ENCODE assay signal across 15 cellular contexts in the genomic region with DNA sequence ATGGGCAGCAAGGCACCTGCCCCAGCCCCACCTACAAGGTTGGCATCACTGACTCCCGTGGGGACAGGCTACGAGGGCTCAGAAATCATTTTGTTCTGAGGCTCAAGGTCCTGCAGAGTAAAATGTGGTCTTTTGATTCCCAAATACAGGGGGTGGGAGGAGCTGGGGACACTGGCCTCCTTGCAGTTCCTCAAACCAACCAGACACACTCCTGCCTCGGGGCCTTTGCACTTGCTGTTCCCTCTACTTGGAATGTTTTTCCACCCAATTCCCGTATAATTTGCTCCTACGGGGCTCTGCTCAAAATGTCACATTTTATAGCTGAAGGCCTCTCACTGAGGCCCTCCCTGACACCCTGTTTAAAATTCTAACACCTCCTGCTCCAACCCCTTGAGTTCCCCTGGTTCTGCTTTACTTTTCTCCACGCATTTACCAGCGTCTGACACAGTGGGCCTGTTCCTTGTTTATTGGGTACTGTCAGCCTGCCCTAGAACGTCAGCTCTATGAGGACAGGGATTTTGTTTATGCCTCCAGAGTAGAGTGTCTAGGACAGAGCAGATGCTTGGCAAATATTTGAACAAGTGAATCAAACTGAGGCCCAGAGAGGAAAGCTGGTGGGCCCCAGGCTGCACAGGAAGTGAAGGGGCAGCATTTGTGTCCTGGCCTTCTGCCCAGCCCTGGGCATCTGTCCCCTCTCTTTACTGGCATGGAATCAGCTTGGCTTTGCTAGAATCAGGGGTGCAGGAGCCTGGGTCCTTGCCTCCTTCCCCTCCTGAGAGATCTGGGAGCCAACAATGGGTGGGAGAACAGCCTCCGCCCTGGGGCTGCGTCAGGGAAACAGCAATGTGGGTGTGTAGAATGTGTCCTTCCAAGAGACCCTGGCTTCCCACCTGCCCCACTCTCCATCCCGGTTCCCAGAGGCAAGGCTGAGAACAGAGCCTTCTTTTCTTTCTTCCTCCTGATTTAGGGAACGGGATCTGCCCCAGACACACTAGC.
"Had no signal": no experiment of that assay in that cellular context is flagged by ENCODE, and none has a peak within 500 bp of the region (broad histone marks: within the 10 kb centered on the region; RNA-seq: fewer than 3 reads in every experiment).

No MANE protein-coding gene starts in this region.

- H3K9me3 Mint-ChIP-seq: nephron progenitor cell, T-cell, type B pancreatic cell had no signal

- H3K36me3 Mint-ChIP-seq: T-cell, type B pancreatic cell had no signal

- H3K27me3 ChIP-seq: adrenal gland, esophagus squamous epithelium, sigmoid colon, suprapubic skin had no signal

- H3K4me1 ChIP-seq: esophagus squamous epithelium, sigmoid colon had no signal

- H3K9me3 ChIP-seq: adrenal gland, esophagus squamous epithelium, sigmoid colon, suprapubic skin had no signal

- H3K36me3 ChIP-seq: adrenal gland, esophagus squamous epithelium, sigmoid colon, suprapubic skin had no signal

- H3K27ac Mint-ChIP-seq: type B pancreatic cell had no signal

- H3K4me3 ChIP-seq: adrenal gland, esophagus squamous epithelium, sigmoid colon, SK-N-MC, suprapubic skin had no signal

- H3K27ac ChIP-seq: adrenal gland, esophagus squamous epithelium, sigmoid colon, SK-N-MC, suprapubic skin, VCaP had no signal

- H3K4me3 Mint-ChIP-seq: nephron progenitor cell, T-cell, type B pancreatic cell had no signal

- DNase-seq: activated CD4-positive, alpha-beta T cell treated with anti-CD3 and anti-CD28 coated beads for 48 hours; activated T-cell treated with anti-CD3 and anti-CD28 coated beads for 4 hours; adrenal gland; dermis blood vessel endothelial cell; esophagus squamous epithelium; foreskin fibroblast; nephron progenitor cell; sigmoid colon; stimulated activated CD4-positive, alpha-beta T cell treated with anti-CD3 and anti-CD28 coated beads, Interleukin-2, amount 100 ng/mL, for 24 hours; stimulated activated naive CD4-positive, alpha-beta T cell; T-cell had no signal

- H3K27me3 Mint-ChIP-seq: T-cell, type B pancreatic cell had no signal

- ATAC-seq: T-cell had no signal
